ENCODE assay signal across 7 cellular contexts in genomic region chr1:173867141-173867752, GRCh38. TPM values are rescaled to one million over a fixed set of nuclear protein-coding genes. Genes with fewer than 3 reads are reported as not detected.
DNase-seq lines count a peak whose midpoint lies in the region; ATAC-seq and TF ChIP-seq lines count a peak whose summit lies in the region.

No MANE protein-coding gene starts in this region.

- H3K27me3 Mint-ChIP-seq in T-helper 1 cell treated with Interleukin-12 subunit alpha and Interleukin-12 subunit beta and Interleukin-4 antibody, amounts not matched to agents 30 μg/mL and 1 μg/mL, for 36 hours (ENCODE audit: low read depth): no peaks in the 10 kb centered on the region
- H3K27me3 Mint-ChIP-seq in endodermal cell (ENCODE audit: insufficient read depth) (no peaks in the 10 kb centered on the region), nephron progenitor cell (ENCODE audit: low read depth, poor library complexity) (peaks cover 4% of the 10 kb centered on the region)

- H3K9me3 ChIP-seq in HAP-1: no peaks in the 10 kb centered on the region
- no peaks in the 10 kb centered on the region for H3K9me3 ChIP-seq in endodermal cell (ENCODE audit: control insufficient read depth, low read length)

- peak overlapping the region; percentile 100 for H3K9ac ChIP-seq in endodermal cell (ENCODE audit: extremely low read depth, low read length, poor library complexity, severe bottlenecking)

- H3K27ac ChIP-seq in endodermal cell (ENCODE audit: low read depth, low read length): peak overlapping the region; percentile 82

- DNase-seq in HAP-1 (ENCODE audit: low spot score in 2 of 2) (peak in 1 of 2 experiments; percentile 52), endodermal cell (no peak), nephron progenitor cell (no peak), NOMO-1 treated with dmso at 0.1 percent for 144 hours (lab: John Stamatoyannopoulos, UW; ENCODE audit: unreplicated experiment) (no peak), germinal center (ENCODE audit: low spot score) (no peak)

- H3K36me3 Mint-ChIP-seq in T-helper 1 cell treated with Interleukin-12 subunit alpha and Interleukin-12 subunit beta and Interleukin-4 antibody, amounts not matched to agents 30 μg/mL and 1 μg/mL, for 36 hours (ENCODE audit: low read depth): peaks cover 50% of the 10 kb centered on the region
- H3K36me3 Mint-ChIP-seq in endodermal cell (ENCODE audit: low read depth) (peaks cover 67% of the 10 kb centered on the region), nephron progenitor cell (ENCODE audit: low read depth) (peaks cover 55% of the 10 kb centered on the region)

- peaks cover 54% of the 10 kb centered on the region for H3K4me1 Mint-ChIP-seq in T-helper 1 cell treated with Interleukin-12 subunit alpha and Interleukin-12 subunit beta and Interleukin-4 antibody, amounts not matched to agents 30 μg/mL and 1 μg/mL, for 36 hours (ENCODE audit: low read depth)
- H3K4me1 Mint-ChIP-seq in endodermal cell (peaks cover 37% of the 10 kb centered on the region), nephron progenitor cell (peaks cover 59% of the 10 kb centered on the region)

- H3K36me3 ChIP-seq in HAP-1 (replicated peaks): peaks cover 53% of the 10 kb centered on the region
- peaks cover 63% of the 10 kb centered on the region for H3K36me3 ChIP-seq in endodermal cell (ENCODE audit: control insufficient read depth, insufficient read depth, low read length)

- WGBS in endodermal cell (ENCODE audit: insufficient coverage in 1 of 2, insufficient read length in 1 of 2), 2 experiments: 0 to 2% methylated on average over 13 to 32 of the region's 32 CpGs

- H3K4me3 ChIP-seq in HAP-1 (peak overlapping the region; percentile 97), endodermal cell (ENCODE audit: low read length) (peak overlapping the region; percentile 99)

- H3K4me1 ChIP-seq in HAP-1 (peaks cover 22% of the 10 kb centered on the region), endodermal cell (ENCODE audit: control insufficient read depth, insufficient read depth, low read length) (no peaks in the 10 kb centered on the region)

- no peaks in the 10 kb centered on the region for H3K9me3 Mint-ChIP-seq in T-helper 1 cell treated with Interleukin-12 subunit alpha and Interleukin-12 subunit beta and Interleukin-4 antibody, amounts not matched to agents 30 μg/mL and 1 μg/mL, for 36 hours
- H3K9me3 Mint-ChIP-seq in endodermal cell (no peaks in the 10 kb centered on the region), nephron progenitor cell (no peaks in the 10 kb centered on the region)

- ATAC-seq in GM19395 (IDR thresholded peaks at IDR 0.05; ENCODE audit: unreplicated experiment): no peak

- H3K27me3 ChIP-seq in HAP-1 (ENCODE audit: low read depth): no peaks in the 10 kb centered on the region
- H3K27me3 ChIP-seq in endodermal cell (ENCODE audit: control insufficient read depth, insufficient read depth, low read length, poor library complexity, severe bottlenecking): no peaks in the 10 kb centered on the region

- in situ Hi-C loops in HAP-1 (cut with MboI; ENCODE audit: low sequenced_read_pairs): no loop called here

- H3K4me3 Mint-ChIP-seq in T-helper 1 cell treated with Interleukin-12 subunit alpha and Interleukin-12 subunit beta and Interleukin-4 antibody, amounts not matched to agents 30 μg/mL and 1 μg/mL, for 36 hours: peak overlapping the region; percentile 96
- H3K4me3 Mint-ChIP-seq in endodermal cell: peak overlapping the region; percentile 96
- peak overlapping the region; percentile 94 for H3K4me3 Mint-ChIP-seq in nephron progenitor cell

- TF ChIP-seq CTCF in endodermal cell (conservative IDR thresholded peaks at IDR 0.05) (no peak), nephron progenitor cell (IDR thresholded peaks at IDR 0.05) (no peak)

- peak overlapping the region; percentile 97 for H3K27ac Mint-ChIP-seq in T-helper 1 cell treated with Interleukin-12 subunit alpha and Interleukin-12 subunit beta and Interleukin-4 antibody, amounts not matched to agents 30 μg/mL and 1 μg/mL, for 36 hours
- H3K27ac Mint-ChIP-seq in endodermal cell: peak overlapping the region; percentile 99
- H3K27ac Mint-ChIP-seq in nephron progenitor cell: peak overlapping the region; percentile 99

RNA-seq across cellular contexts. Expression of gene GAS5, which starts 0.5 kb away (rescaled TPM):
- total RNA-seq in endodermal cell: 100 to 1,000 TPM; 456 to 587 TPM
- polyA plus RNA-seq in endodermal cell (2013, experiment 1 of 2): 486 TPM
- polyA plus RNA-seq in endodermal cell (2013, experiment 2 of 2): 422 TPM

RNA-seq across cellular contexts. Expression of gene ZBTB37, which starts 0.9 kb away (rescaled TPM):
- 10 to 100 TPM; 17.4 to 24.2 TPM for total RNA-seq in endodermal cell
- polyA plus RNA-seq in endodermal cell (2013, experiment 1 of 2): 5.3 TPM
- polyA plus RNA-seq in endodermal cell (2013, experiment 2 of 2): 5.7 TPM

RNA-seq across cellular contexts. Expression of gene CENPL, which starts 42.6 kb away (rescaled TPM):
- total RNA-seq in endodermal cell: 10 to 100 TPM; 15.8 to 18.9 TPM
- 15.5 TPM for polyA plus RNA-seq in endodermal cell (2013, experiment 1 of 2)
- 14.1 TPM for polyA plus RNA-seq in endodermal cell (2013, experiment 2 of 2)

RNA-seq across cellular contexts. Expression of gene DARS2, which starts 42.8 kb away (rescaled TPM):
- 10 to 100 TPM; 37.9 to 43.0 TPM for total RNA-seq in endodermal cell
- 25.6 TPM for polyA plus RNA-seq in endodermal cell (2013, experiment 1 of 2)
- 26.6 TPM for polyA plus RNA-seq in endodermal cell (2013, experiment 2 of 2)

RNA-seq across cellular contexts. Expression of gene SERPINC1, which starts 49.9 kb away (rescaled TPM):
- total RNA-seq in endodermal cell: not detected
- polyA plus RNA-seq in endodermal cell (2013, experiment 1 of 2): not detected
- not detected for polyA plus RNA-seq in endodermal cell (2013, experiment 2 of 2)
